Comparison of ENCODE assay signal across 8 cellular contexts in the genomic region with DNA sequence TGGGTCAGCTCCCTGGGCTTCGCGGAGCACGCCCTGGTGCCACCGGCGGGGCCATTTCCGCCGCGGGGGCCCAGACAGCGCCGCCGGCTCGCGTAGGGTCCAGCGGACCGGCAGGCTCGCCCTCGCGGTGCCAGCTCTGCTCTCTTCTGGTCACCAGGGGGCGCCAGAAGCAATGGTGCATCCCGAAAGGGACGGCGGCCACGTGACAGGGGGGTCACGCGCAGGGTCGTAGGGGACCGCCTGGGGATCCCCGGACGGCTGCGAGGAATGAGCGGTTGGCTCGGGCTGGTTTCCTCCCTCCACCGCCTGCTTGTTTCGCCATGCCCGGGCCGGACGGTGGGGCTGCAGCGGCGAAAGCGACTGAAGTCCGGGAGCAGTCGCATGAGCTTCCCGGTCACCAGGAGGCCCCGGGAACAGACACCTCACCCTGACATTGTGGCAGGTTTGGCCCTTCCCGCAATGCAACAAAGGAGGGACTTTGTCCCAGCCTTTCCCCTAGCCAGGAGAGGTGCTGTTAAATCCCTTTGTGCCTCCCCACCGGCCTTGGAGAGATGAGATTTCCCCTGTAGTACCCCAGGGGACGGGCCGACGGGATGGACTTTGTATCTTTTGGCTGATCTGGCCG. TPM values are rescaled to one million over a fixed set of nuclear protein-coding genes. Genes with fewer than 3 reads are reported as not detected.
A peak's percentile ranks its signal among the peaks of the same experiment; 100 is the strongest.
DNase-seq lines count a peak whose midpoint lies in the region; ATAC-seq, FAIRE-seq and TF ChIP-seq lines count a peak whose summit lies in the region.

No MANE protein-coding gene starts in this region.

- peak; percentile 61 for TF ChIP-seq CTCF in AG09309 (IDR thresholded peaks at IDR 0.05; ENCODE audit: control insufficient read depth, insufficient read depth, low read depth, low read length, missing control alignments)
- TF ChIP-seq CTCF in NB4 (IDR thresholded peaks at IDR 0.05; ENCODE audit: low read depth, low read length): peak; percentile 34
- TF ChIP-seq CTCF in kidney (IDR thresholded peaks at IDR 0.05; ENCODE audit: borderline replicate concordance, extremely low read depth, insufficient read depth): peak; percentile 47

- no peaks in the 10 kb centered on the region for H3K9me3 ChIP-seq in kidney (ENCODE audit: control insufficient read depth in 1 of 2, low read length in 2 of 2)

- H3K9me3 Mint-ChIP-seq in central memory CD8-positive, alpha-beta T cell: no peaks in the 10 kb centered on the region

- peak overlapping the region in 1 of 2 donors; percentile 22 for H3K27ac ChIP-seq in kidney (ENCODE audit: low read depth in 2 of 2, low read length in 2 of 2)

- peaks cover 13% of the 10 kb centered on the region for H3K27me3 Mint-ChIP-seq in central memory CD8-positive, alpha-beta T cell

- H3K4me1 Mint-ChIP-seq in central memory CD8-positive, alpha-beta T cell: no peaks in the 10 kb centered on the region

- peak overlapping the region in 1 of 2 donors; percentile 12 for H3K9ac ChIP-seq in kidney (ENCODE audit: low read length in 2 of 2)

- no peaks in the 10 kb centered on the region for H3K36me3 ChIP-seq in kidney (ENCODE audit: control insufficient read depth in 1 of 2, insufficient read depth in 2 of 2, low read length in 2 of 2)

- no peak for FAIRE-seq in GM19239 (lab: Jason Lieb, UNC)
- FAIRE-seq in kidney (lab: Jason Lieb, UNC): no peak

- no peak overlapping the region for H3K27ac Mint-ChIP-seq in central memory CD8-positive, alpha-beta T cell (ENCODE audit: low read depth)

- H3K4me1 ChIP-seq in kidney (ENCODE audit: control insufficient read depth in 1 of 2, insufficient read depth in 1 of 2, low read depth in 1 of 2, low read length in 2 of 2): peaks cover 0 to 4% of the 10 kb centered on the region in 2 donors

- intact Hi-C loops in kidney (cut with DNase I): no loop called here

- H3K4me3 Mint-ChIP-seq in central memory CD8-positive, alpha-beta T cell: no peak overlapping the region

- TF ChIP-seq POLR2A in NB4 (IDR thresholded peaks at IDR 0.05; ENCODE audit: extremely low read depth, insufficient read length): no peak

- H3K4me3 ChIP-seq in AG09309 (ENCODE audit: control insufficient read depth, low read depth, low read length): peak overlapping the region; percentile 41
- H3K4me3 ChIP-seq in NB4 (ENCODE audit: low read depth, low read length): no peak overlapping the region
- H3K4me3 ChIP-seq in kidney (ENCODE audit: low read length in 2 of 2): peak overlapping the region; percentile 23 to 51

- H3K36me3 Mint-ChIP-seq in central memory CD8-positive, alpha-beta T cell (ENCODE audit: insufficient read depth): no peaks in the 10 kb centered on the region

- DNase-seq in AG09309 (ENCODE audit: low read depth): no peak
- DNase-seq in GM19239 (ENCODE audit: insufficient read length, low spot score): peak; percentile 36
- DNase-seq in NB4 (ENCODE audit: low read depth): peak; percentile 55
- DNase-seq in activated CD4-positive, CD25-positive, alpha-beta regulatory T cell treated with anti-CD3 and anti-CD28 coated beads, Interleukin-2, amount 50 U/mL, for 16 hours (ENCODE audit: low read depth, low spot score): peak; percentile 15
- peak; percentile 10 to 15 for DNase-seq in central memory CD8-positive, alpha-beta T cell (ENCODE audit: low spot score in 2 of 2)
- peak; percentile 88 for DNase-seq in kidney
- peak; percentile 29 to 70 for DNase-seq in stimulated activated CD4-positive, alpha-beta T cell treated with anti-CD3 and anti-CD28 coated beads, Interleukin-12 subunit alpha, Interleukin-12 subunit beta, amount 100 ng/mL, for 24 hours (ENCODE audit: low read depth in 2 of 2)

- no peak for ATAC-seq in central memory CD8-positive, alpha-beta T cell (replicated peaks; ENCODE audit: extremely low read depth, poor library complexity, severe bottlenecking)
- ATAC-seq in HG03135 (IDR thresholded peaks at IDR 0.05; ENCODE audit: unreplicated experiment): no peak

RNA-seq across cellular contexts. Expression of gene ZCCHC12, which starts 15.8 kb away (rescaled TPM):
- total RNA-seq in kidney: not detected
- not detected for polyA plus RNA-seq in kidney (ENCODE audit: insufficient read depth, low read depth, low replicate concordance)
